29 cellular contexts compared by ENCODE assay signal in genomic region chr1:80272495-80272894, GRCh38.
"Had no signal": no experiment of that assay in that cellular context is flagged by ENCODE, and none has a peak within 500 bp of the region (broad histone marks: within the 10 kb centered on the region; RNA-seq: fewer than 3 reads in every experiment).

No MANE protein-coding gene starts in this region.

- H3K27me3 ChIP-seq: colonic mucosa, dorsolateral prefrontal cortex, esophagus muscularis mucosa, esophagus squamous epithelium, foreskin keratinocyte, gastrocnemius medialis, gastroesophageal sphincter, heart left ventricle, heart right ventricle had no signal

- H3K4me1 ChIP-seq: colonic mucosa, esophagus muscularis mucosa, esophagus squamous epithelium, foreskin keratinocyte, gastrocnemius medialis, gastroesophageal sphincter, heart left ventricle, heart right ventricle had no signal

- H3K27ac Mint-ChIP-seq: dendritic cell treated with granulocyte-macrophage colony-stimulating factor and Interleukin-4, amounts not matched to agents 40 ng/mL and 50 ng/mL, for 4 days; effector memory CD8-positive, alpha-beta T cell; endodermal cell had no signal

- H3K4me3 ChIP-seq: colonic mucosa, coronary artery, dorsolateral prefrontal cortex, esophagus muscularis mucosa, esophagus squamous epithelium, gastrocnemius medialis, gastroesophageal sphincter, heart left ventricle, heart right ventricle had no signal

- H3K27ac ChIP-seq: colonic mucosa, coronary artery, dorsolateral prefrontal cortex, epithelial cell of prostate, esophagus muscularis mucosa, esophagus squamous epithelium, foreskin keratinocyte, gastrocnemius medialis, gastroesophageal sphincter, heart left ventricle, heart right ventricle had no signal

- H3K27me3 Mint-ChIP-seq: dendritic cell treated with granulocyte-macrophage colony-stimulating factor and Interleukin-4, amounts not matched to agents 40 ng/mL and 50 ng/mL, for 4 days; effector memory CD8-positive, alpha-beta T cell had no signal

- FAIRE-seq: colon, endometrium, endothelial cell of umbilical vein, frontal cortex had no signal

- H3K9me3 Mint-ChIP-seq: endodermal cell had no signal

- H3K4me3 Mint-ChIP-seq: dendritic cell treated with granulocyte-macrophage colony-stimulating factor and Interleukin-4, amounts not matched to agents 40 ng/mL and 50 ng/mL, for 4 days; effector memory CD8-positive, alpha-beta T cell; endodermal cell had no signal

- H3K9me3 ChIP-seq: colonic mucosa, esophagus muscularis mucosa, esophagus squamous epithelium, gastrocnemius medialis, gastroesophageal sphincter, heart left ventricle had no signal

- DNase-seq: colonic mucosa; cortex of kidney; dermis blood vessel endothelial cell; dorsolateral prefrontal cortex; effector CD4-positive, alpha-beta T cell; effector CD8-positive, alpha-beta T cell; effector memory CD4-positive, alpha-beta T cell; effector memory CD8-positive, alpha-beta T cell; endodermal cell; erythroblast; esophagus squamous epithelium; foreskin fibroblast; foreskin keratinocyte; foreskin melanocyte; gastrocnemius medialis; glutamatergic neuron; head of caudate nucleus; heart left ventricle; heart right ventricle had no signal

- ATAC-seq: effector memory CD8-positive, alpha-beta T cell; esophagus mucosa; foreskin keratinocyte; gastrocnemius medialis; gastroesophageal sphincter; heart left ventricle; heart right ventricle had no signal

- H3K4me1 Mint-ChIP-seq: endodermal cell had no signal

- H3K36me3 ChIP-seq: colonic mucosa, esophagus muscularis mucosa, esophagus squamous epithelium, gastrocnemius medialis, gastroesophageal sphincter, heart left ventricle, heart right ventricle had no signal
